ENCODE assay signal across 8 cellular contexts in genomic region chr6:3054229-3055157, GRCh38. TPM values are rescaled to one million over a fixed set of nuclear protein-coding genes. Genes with fewer than 3 reads are reported as not detected.
DNase-seq lines count a peak whose midpoint lies in the region; ATAC-seq and TF ChIP-seq lines count a peak whose summit lies in the region.
"Not testable (repeated sequence)": the region's sequence is repeated elsewhere in the genome, so short reads cannot be mapped to it uniquely, and the experiment has no call there.

No MANE protein-coding gene starts in this region.

- CTCF ChIA-PET in activated CD4-positive, alpha-beta T cell treated with anti-CD3 and anti-CD28 coated beads for 36 hours (lab: Charles Lee), result interaction anchor here (0.7 to 2.5 kb wide), 5 partner anchors 16 to 1345 kb away, joined by 3 to 12 read pairs (median 8); no protein-coding TSS in a partner anchor

- in situ Hi-C loops in HAP-1 (cut with MboI; ENCODE audit: low sequenced_read_pairs), result loop anchor here (5.0 to 10.0 kb wide), 3 partner anchors 52 to 280 kb away; partner anchors contain the start of gene SERPINB1

- H3K27me3 Mint-ChIP-seq in activated CD4-positive, alpha-beta T cell treated with anti-CD3 and anti-CD28 coated beads for 36 hours, result not testable (repeated sequence)

- H3K27ac Mint-ChIP-seq in activated CD4-positive, alpha-beta T cell treated with anti-CD3 and anti-CD28 coated beads for 36 hours, result peak overlapping the region; percentile 11

- not testable (repeated sequence) for H3K36me3 Mint-ChIP-seq in activated CD4-positive, alpha-beta T cell treated with anti-CD3 and anti-CD28 coated beads for 36 hours (ENCODE audit: low read depth)

- H3K27ac ChIP-seq in heart right ventricle (peak overlapping the region in 5 of 10 donors; percentile 17 to 88 (median 60)), skin epidermis (peak overlapping the region in 11 of 21 experiments; percentile 7 to 87 (median 69))

- H3K4me1 ChIP-seq in HAP-1 (peaks cover 15% of the 10 kb centered on the region), heart right ventricle (peaks cover 0 to 32% (median 19%) of the 10 kb centered on the region in 9 donors)

- POLR2A ChIA-PET in activated CD4-positive, alpha-beta T cell treated with anti-CD3 and anti-CD28 coated beads for 36 hours (lab: Charles Lee), result interaction anchor here (1.0 kb wide), 1 partner anchor 208 kb away, joined by 3 read pairs; no protein-coding TSS in a partner anchor

- intact Hi-C loops in activated CD4-positive, alpha-beta T cell treated with anti-CD3 and anti-CD28 coated beads for 36 hours (cut with DNase I, micrococcal nuclease), result loop anchor here (1.0 to 5.0 kb wide), 6 partner anchors 207 to 316 kb away; partner anchors contain the start of gene WRNIP1 (in 1 of the 2)
- intact Hi-C loops in heart right ventricle (cut with DNase I), result loop anchor here in 7 of 10 donors (1.0 to 10.0 kb wide), 6 partner anchors 37 to 212 kb away; partner anchors contain the start of gene SERPINB1 (in 5 of the 7)

- peaks cover 20% of the 10 kb centered on the region for H3K4me1 Mint-ChIP-seq in activated CD4-positive, alpha-beta T cell treated with anti-CD3 and anti-CD28 coated beads for 36 hours

- H3K9me3 Mint-ChIP-seq in activated CD4-positive, alpha-beta T cell treated with anti-CD3 and anti-CD28 coated beads for 36 hours (ENCODE audit: low read depth), result not testable (repeated sequence)

- not testable (repeated sequence) for TF ChIP-seq CTCF in heart right ventricle (IDR thresholded peaks at IDR 0.05)

- H3K4me3 Mint-ChIP-seq in activated CD4-positive, alpha-beta T cell treated with anti-CD3 and anti-CD28 coated beads for 36 hours, result peak overlapping the region; percentile 69

- H3K4me3 ChIP-seq in HAP-1, result peak overlapping the region; percentile 43
- peak overlapping the region in 9 of 10 donors; percentile 33 to 65 (median 52) for H3K4me3 ChIP-seq in heart right ventricle
- H3K4me3 ChIP-seq in skin epidermis, result peak overlapping the region; percentile 2 to 42 (median 29)

- H3K36me3 ChIP-seq in HAP-1 (replicated peaks); heart right ventricle: not testable (repeated sequence)

- not testable (repeated sequence) for H3K27me3 ChIP-seq in HAP-1 (ENCODE audit: low read depth); heart right ventricle

- DNase-seq in AG08395 (ENCODE audit: low spot score), result peak; percentile 29
- DNase-seq in HAP-1 (ENCODE audit: low spot score in 2 of 2), result peak; percentile 60 to 92
- peak; percentile 60 for DNase-seq in NCI-H2227 treated with DMSO at 0.1 percent for 48 hours (lab: John Stamatoyannopoulos, UW)
- not testable (repeated sequence) for DNase-seq in activated CD4-positive, alpha-beta T cell treated with anti-CD3 and anti-CD28 coated beads for 36 hours
- peak; percentile 21 for DNase-seq in cerebellum (ENCODE audit: low spot score)
- DNase-seq in heart right ventricle, result peak; percentile 51 to 61
- DNase-seq in mucosa of gallbladder (ENCODE audit: low spot score), result peak; percentile 71

- WGBS in heart right ventricle, 2 donors, result 33 to 64% methylated on average over 27 of the region's 27 CpGs

- not testable (repeated sequence) for H3K9me3 ChIP-seq in HAP-1, heart right ventricle

- not testable (repeated sequence) for ATAC-seq in activated CD4-positive, alpha-beta T cell treated with anti-CD3 and anti-CD28 coated beads for 36 hours
- ATAC-seq in heart right ventricle, result peak in 7 of 8 donors; percentile 2 to 48 (median 9)

RNA-seq across cellular contexts. Expression of gene RIPK1, which starts 13.8 kb away (rescaled TPM):
- 10 to 100 TPM; 17.4 to 19.3 TPM for total RNA-seq in activated CD4-positive, alpha-beta T cell treated with anti-CD3 and anti-CD28 coated beads for 36 hours
- total RNA-seq in cerebellum (8.0 TPM), heart right ventricle (10 to 100 TPM in 2 of 10 donors, 1 to 10 TPM in 8; 5.1 to 12.2 (median 6.4) TPM), mucosa of gallbladder (26.3 TPM)
- 10 to 100 TPM in 1 of 2 donors, 1 to 10 TPM in 1; 6.1 to 12.9 TPM for polyA plus RNA-seq in heart right ventricle

RNA-seq across cellular contexts. Expression of gene NQO2, which starts 54.8 kb away (rescaled TPM):
- 10 to 100 TPM; 40.7 to 44.2 TPM for total RNA-seq in activated CD4-positive, alpha-beta T cell treated with anti-CD3 and anti-CD28 coated beads for 36 hours
- total RNA-seq in cerebellum (8.3 TPM), heart right ventricle (10 to 100 TPM; 29.5 to 88.4 (median 48.2) TPM), mucosa of gallbladder (35.0 TPM)
- polyA plus RNA-seq in heart right ventricle, result 100 to 1,000 TPM in 1 of 2 donors, 10 to 100 TPM in 1; 52.3 to 107 TPM
